In genomic region chr10:70575874-70576802, GRCh38 we compare ENCODE assay signal across 1 cellular context.
TF ChIP-seq lines count a peak whose summit lies in the region.

No MANE protein-coding gene starts in this region.

TF ChIP-seq in IMR-90, 13 proteins besides CTCF, POLR2A, EP300 and RAD21 (continued from another document):
- no peak for TF ChIP-seq USF2 (IDR thresholded peaks at IDR 0.05; ENCODE audit: low read depth, low read length)
